ENCODE assay signal across 9 cellular contexts in genomic region chr10:61937631-61938284, GRCh38. TPM values are rescaled to one million over a fixed set of nuclear protein-coding genes. Genes with fewer than 3 reads are reported as not detected.
DNase-seq lines count a peak whose midpoint lies in the region; ATAC-seq, FAIRE-seq and TF ChIP-seq lines count a peak whose summit lies in the region.
"Had no signal": no experiment of that assay in that cellular context is flagged by ENCODE, and none has a peak within 500 bp of the region (broad histone marks: within the 10 kb centered on the region; RNA-seq: fewer than 3 reads in every experiment).

No MANE protein-coding gene starts in this region.

- POLR2A ChIA-PET in OCI-LY7 (lab: Charles Lee) (interaction anchor here (0.5 to 2.6 kb wide), 19 partner anchors 9 to 309 kb away, joined by 3 to 13 read pairs (median 4); partner anchors contain the start of gene ARID5B), endothelial cell of umbilical vein (lab: Charles Lee) (no interaction called here)

- no peaks in the 10 kb centered on the region for H3K9me2 ChIP-seq in OCI-LY7 (ENCODE audit: insufficient read depth, low read length)

- H3K4me1 ChIP-seq in OCI-LY7 (ENCODE audit: insufficient read depth, low read length, poor library complexity, severe bottlenecking) (peaks cover 70% of the 10 kb centered on the region), endothelial cell of umbilical vein (ENCODE audit: control insufficient read depth, extremely low read depth, insufficient read depth, low read length) (peaks cover 36% of the 10 kb centered on the region)

- ATAC-seq in GM21381 (IDR thresholded peaks at IDR 0.05; ENCODE audit: unreplicated experiment), result no peak
- ATAC-seq in HG03175 (IDR thresholded peaks at IDR 0.05; ENCODE audit: unreplicated experiment), result no peak

- H3K36me3 ChIP-seq in OCI-LY7 (ENCODE audit: insufficient read depth, low read length), result peaks cover 50% of the 10 kb centered on the region
- no peaks in the 10 kb centered on the region for H3K36me3 ChIP-seq in endothelial cell of umbilical vein (ENCODE audit: control insufficient read depth in 2 of 2, extremely low read depth in 1 of 2, insufficient read depth in 2 of 2, low read length in 2 of 2)
- H3K36me3 ChIP-seq: gastrocnemius medialis had no signal

- TF ChIP-seq CTCF in OCI-LY7 (conservative IDR thresholded peaks at IDR 0.05; ENCODE audit: low read length) (no peak), endothelial cell of umbilical vein (IDR thresholded peaks at IDR 0.05; ENCODE audit: extremely low read depth in 1 of 2, insufficient read depth in 1 of 2, low read depth in 1 of 2, low read length in 2 of 2) (no peak)

- H3K27ac ChIP-seq in OCI-LY7 (ENCODE audit: low read depth, low read length, poor library complexity, severe bottlenecking), result no peak overlapping the region
- H3K27ac ChIP-seq in endothelial cell of umbilical vein (ENCODE audit: insufficient read depth, low read depth, low read length), result peak overlapping the region; percentile 20

- peaks cover 41% of the 10 kb centered on the region; the same call in 1 of the 2 replicates for H3K79me2 ChIP-seq in OCI-LY7 (ENCODE audit: insufficient read depth, low read depth, low read length)
- no peaks in the 10 kb centered on the region for H3K79me2 ChIP-seq in endothelial cell of umbilical vein (ENCODE audit: control insufficient read depth, insufficient read depth, low read length)

- no peak for TF ChIP-seq POLR2A in endothelial cell of umbilical vein (IDR thresholded peaks at IDR 0.05; ENCODE audit: low read depth, low read length)

- intact Hi-C loops in OCI-LY7 (cut with micrococcal nuclease; ENCODE audit: unreplicated experiment) (no loop called here), endothelial cell of umbilical vein (cut with micrococcal nuclease) (loop anchor here (1.0 to 2.0 kb wide), 2 partner anchors 35 to 101 kb away; no protein-coding TSS in a partner anchor)

- BruUV-seq in OCI-LY7 (replicated peaks; lab: Mats Ljungman, UMichigan), result no TSS peak
- BruUV-seq in endothelial cell of umbilical vein (replicated peaks; lab: Mats Ljungman, UMichigan), result TSS peak; percentile 47

- no peak overlapping the region for H3K9ac ChIP-seq in endothelial cell of umbilical vein (replicated peaks; ENCODE audit: extremely low read depth, insufficient read depth, low read length)

- no peak overlapping the region for H2AFZ ChIP-seq in OCI-LY7 (ENCODE audit: low read length)
- H2AFZ ChIP-seq in endothelial cell of umbilical vein (ENCODE audit: low read depth, low read length), result peak overlapping the region; percentile 26

- H3K9me1 ChIP-seq in endothelial cell of umbilical vein (replicated peaks; ENCODE audit: control insufficient read depth, extremely low read depth, insufficient read depth, low read length), result no peaks in the 10 kb centered on the region

- dilution Hi-C loops in endothelial cell of umbilical vein (cut with MboI; ENCODE audit: extremely low pct_ligation_motif_present, low sequenced_read_pairs), result no loop called here

- CTCF ChIA-PET in OCI-LY7 (lab: Charles Lee; ENCODE audit: unreplicated experiment), result interaction anchor here (0.9 kb wide), 1 partner anchor 32 kb away, joined by 3 read pairs; no protein-coding TSS in a partner anchor
- CTCF ChIA-PET in endothelial cell of umbilical vein (lab: Charles Lee), result interaction anchor here (1.0 to 3.9 kb wide), 7 partner anchors 32 to 307 kb away, joined by 3 to 22 read pairs (median 4); partner anchors contain the start of gene ARID5B

- no peaks in the 10 kb centered on the region for H3K27me3 ChIP-seq in endothelial cell of umbilical vein (ENCODE audit: control insufficient read depth in 2 of 2, insufficient read depth in 2 of 2, low read length in 2 of 2)
- H3K27me3 ChIP-seq: gastrocnemius medialis had no signal

- DNase-seq in EL, result peak; percentile 58
- no peak for DNase-seq in OCI-LY7 (ENCODE audit: low spot score)
- DNase-seq in endothelial cell of umbilical vein (ENCODE audit: low read depth, low spot score), result peak; percentile 79
- DNase-seq in renal cortical epithelial cell (ENCODE audit: low read depth), result peak; percentile 71
- no peak for DNase-seq in middle frontal gyrus (ENCODE audit: extremely low spot score, low spot score)
- no peak for DNase-seq in stimulated activated CD4-positive, alpha-beta T cell treated with anti-CD3 and anti-CD28 coated beads, Interleukin-1b, Interleukin-23, amount 100 ng/mL, for 48 hours
- DNase-seq: gastrocnemius medialis had no signal

- H4K20me1 ChIP-seq in OCI-LY7 (ENCODE audit: insufficient read depth, low read length) (no peaks in the 10 kb centered on the region), endothelial cell of umbilical vein (replicated peaks; ENCODE audit: control insufficient read depth, extremely low read depth, insufficient read depth, low read length) (no peaks in the 10 kb centered on the region)

- no peaks in the 10 kb centered on the region for H3K9me3 ChIP-seq in OCI-LY7 (ENCODE audit: low read length)
- H3K9me3 ChIP-seq in endothelial cell of umbilical vein (replicated peaks; ENCODE audit: control insufficient read depth, insufficient read depth, low read length), result no peaks in the 10 kb centered on the region
- H3K9me3 ChIP-seq: gastrocnemius medialis had no signal

- H3K4me3 ChIP-seq in OCI-LY7 (ENCODE audit: low read depth, low read length, poor library complexity, severe bottlenecking) (no peak overlapping the region), endothelial cell of umbilical vein (replicated peaks in 1 of 3; ENCODE audit: insufficient read depth in 1 of 3, low read depth in 1 of 3, low read length in 3 of 3) (peak overlapping the region in 1 of 3 experiments; percentile 0)
- H3K4me3 ChIP-seq: gastrocnemius medialis had no signal

- H3K4me2 ChIP-seq in OCI-LY7 (ENCODE audit: low read length), result peak overlapping the region; percentile 19; the same call in 1 of the 2 replicates
- H3K4me2 ChIP-seq in endothelial cell of umbilical vein (ENCODE audit: insufficient read depth, low read length), result peak overlapping the region; percentile 23

- peak; percentile 59 for FAIRE-seq in endothelial cell of umbilical vein (lab: Jason Lieb, UNC)

TF ChIP-seq in endothelial cell of umbilical vein, 7 proteins besides CTCF, POLR2A, EP300 and RAD21:
- TF ChIP-seq GATA2 (IDR thresholded peaks at IDR 0.05; ENCODE audit: insufficient read depth, insufficient read length, low read depth, low read length), result peak; percentile 44
- TF ChIP-seq FOS (IDR thresholded peaks at IDR 0.05; ENCODE audit: borderline replicate concordance, insufficient read depth, low read length), result no peak

RNA-seq across cellular contexts. Expression of gene ARID5B, which starts 36.3 kb away (rescaled TPM):
- total RNA-seq in OCI-LY7 (2014; rRNA removed; shearing (Covaris generic)), result 38.0 and 43.6 TPM in 2 replicates
- total RNA-seq in OCI-LY7 (2022), result 56.5 and 56.7 TPM in 2 replicates
- 7.0 and 8.9 TPM in 2 replicates for total RNA-seq in endothelial cell of umbilical vein
- polyA plus RNA-seq in endothelial cell of umbilical vein, result 5.6 and 6.2 TPM in 2 replicates
- polyA plus RNA-seq in endothelial cell of umbilical vein (2011; cell fraction: cytosol; rRNA removed), result 5.0 TPM in 2 replicates
- 9.5 and 13.1 TPM in 2 replicates for polyA plus RNA-seq in endothelial cell of umbilical vein (2011; cell fraction: nucleus; rRNA removed)
- 2.5 and 4.6 TPM in 2 replicates for polyA plus RNA-seq in endothelial cell of umbilical vein (2012)
- polyA minus RNA-seq in endothelial cell of umbilical vein, result 17.0 and 23.2 TPM in 2 replicates
- polyA minus RNA-seq in endothelial cell of umbilical vein (2011; cell fraction: cytosol; rRNA and poly(A)+ RNA removed), result 14.1 TPM
- 33.5 and 35.0 TPM in 2 replicates for polyA minus RNA-seq in endothelial cell of umbilical vein (2011; cell fraction: nucleus; rRNA and poly(A)+ RNA removed)
- 12.2 and 53.9 TPM in 2 replicates for total RNA-seq in renal cortical epithelial cell

Comparison
In these comparisons a context has a peak if more than half of its experiments do, and no peak if none do; other contexts are left out.
1. DNase-seq: peak in EL (single experiment), endothelial cell of umbilical vein (single experiment) and renal cortical epithelial cell (single experiment); none in OCI-LY7 (single experiment), middle frontal gyrus (single experiment) and stimulated activated CD4-positive, alpha-beta T cell treated with anti-CD3 and anti-CD28 coated beads, Interleukin-1b, Interleukin-23, amount 100 ng/mL, for 48 hours (single experiment).